In the genomic region with DNA sequence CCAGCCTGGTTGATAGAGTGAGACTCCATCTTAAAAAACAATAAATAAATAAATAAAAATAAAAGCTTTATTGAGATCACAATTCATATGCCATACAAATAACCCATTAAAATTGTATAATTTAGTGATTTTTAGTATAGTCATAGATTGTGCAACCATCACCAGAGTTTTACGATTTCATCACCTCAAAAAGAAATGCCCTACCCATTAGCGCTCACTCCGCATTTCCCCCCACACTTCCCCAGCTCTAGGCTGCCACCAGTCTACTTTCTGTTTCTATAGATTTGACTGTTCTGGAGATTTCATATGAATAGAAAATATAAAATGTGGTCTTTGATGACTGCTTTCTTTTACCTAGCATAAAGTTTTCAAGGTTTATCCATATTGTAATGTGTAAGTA, we compare ENCODE assay signal across 17 cellular contexts. TPM values are rescaled to one million over a fixed set of nuclear protein-coding genes. Genes with fewer than 3 reads are reported as not detected.
A peak's percentile ranks its signal among the peaks of the same experiment; 100 is the strongest.
DNase-seq lines count a peak whose midpoint lies in the region; ATAC-seq and TF ChIP-seq lines count a peak whose summit lies in the region.
"Had no signal": no experiment of that assay in that cellular context is flagged by ENCODE, and none has a peak within 500 bp of the region (broad histone marks: within the 10 kb centered on the region; RNA-seq: fewer than 3 reads in every experiment).

No MANE protein-coding gene starts in this region.

- no peak overlapping the region for H3K4me3 ChIP-seq in IMR-90 (ENCODE audit: insufficient read depth, low read depth, low read length)
- no peak overlapping the region for H3K4me3 ChIP-seq in esophagus muscularis mucosa
- no peak overlapping the region for H3K4me3 ChIP-seq in sigmoid colon

- in situ Hi-C loops in IMR-90 (cut with MboI; ENCODE audit: low sequenced_read_pairs) = no loop called here

- ATAC-seq in IMR-90 (ENCODE audit: low read depth) (no peak), Right ventricle myocardium superior (ENCODE audit: poor library complexity) (no peak)
- no peak for ATAC-seq in stimulated activated naive CD8-positive, alpha-beta T cell treated with anti-CD3 and anti-CD28 coated beads, Interleukin-15, amount 100 ng/mL, for 72 hours

- no peaks in the 10 kb centered on the region for H3K79me1 ChIP-seq in IMR-90 (ENCODE audit: low read depth in 1 of 2, low read length in 2 of 2)

- no peak overlapping the region for H3K4me3 Mint-ChIP-seq in stimulated activated naive CD8-positive, alpha-beta T cell treated with anti-CD3 and anti-CD28 coated beads, Interleukin-15, amount 100 ng/mL, for 72 hours

- TF ChIP-seq POLR2A in IMR-90 (IDR thresholded peaks at IDR 0.05; ENCODE audit: low read depth, low read length) (no peak), esophagus muscularis mucosa (IDR thresholded peaks at IDR 0.05; ENCODE audit: low read depth) (no peak), sigmoid colon (IDR thresholded peaks at IDR 0.05) (no peak)

- POLR2A ChIA-PET in IMR-90 (lab: Charles Lee; ENCODE audit: unreplicated experiment) = no interaction called here

- no peak overlapping the region for H2BK5ac ChIP-seq in IMR-90 (ENCODE audit: low read depth, low read length, poor library complexity, severe bottlenecking)

- H3K27me3 ChIP-seq in IMR-90 (ENCODE audit: control insufficient read depth, insufficient read depth, low read length) (no peaks in the 10 kb centered on the region), esophagus muscularis mucosa (no peaks in the 10 kb centered on the region), sigmoid colon (no peaks in the 10 kb centered on the region)

- WGBS in IMR-90 (ENCODE audit: extremely low coverage in 2 of 2, insufficient read length in 1 of 2), 2 experiments = no CpG with 5 or more reads among the region's 3 CpGs
- WGBS in esophagus muscularis mucosa = 72% methylated on average over 3 of the region's 3 CpGs
- 77 to 92% methylated on average over 3 of the region's 3 CpGs for WGBS in sigmoid colon, 2 donors

- H4K91ac ChIP-seq in IMR-90 (ENCODE audit: insufficient read depth, low read depth, low read length) = no peak overlapping the region

- BruUV-seq in IMR-90 (replicated peaks; lab: Mats Ljungman, UMichigan) = no TSS peak

- H3K9me1 ChIP-seq in IMR-90 (ENCODE audit: insufficient read depth, low read length) = no peaks in the 10 kb centered on the region; the same call in 1 of the 2 replicates

- H3K27ac ChIP-seq in IMR-90 (ENCODE audit: insufficient read depth, low read length) = no peak overlapping the region
- peak overlapping the region; percentile 15 to 87 (median 64) for H3K27ac ChIP-seq in esophagus muscularis mucosa (replicated peaks in 1 of 4)
- peak overlapping the region; percentile 47 to 87 (median 68) for H3K27ac ChIP-seq in sigmoid colon
- H3K27ac ChIP-seq: C4-2B had no signal

- no peak overlapping the region for H2AK5ac ChIP-seq in IMR-90 (ENCODE audit: low read depth, low read length)

- no peaks in the 10 kb centered on the region for H3K27me3 Mint-ChIP-seq in stimulated activated naive CD8-positive, alpha-beta T cell treated with anti-CD3 and anti-CD28 coated beads, Interleukin-15, amount 100 ng/mL, for 72 hours

- H3K4me1 ChIP-seq in IMR-90 (ENCODE audit: control insufficient read depth, insufficient read depth, low read length) = no peaks in the 10 kb centered on the region
- peaks cover 4 to 75% (median 70%) of the 10 kb centered on the region in 4 donors for H3K4me1 ChIP-seq in esophagus muscularis mucosa
- H3K4me1 ChIP-seq in sigmoid colon = peaks cover 0 to 88% (median 64%) of the 10 kb centered on the region in 4 donors
- H3K4me1 ChIP-seq: Caco-2 had no signal

- TF ChIP-seq EP300 in esophagus muscularis mucosa (IDR thresholded peaks at IDR 0.05) (no peak), sigmoid colon (IDR thresholded peaks at IDR 0.05) (no peak)

- H3K18ac ChIP-seq in IMR-90 (ENCODE audit: low read depth, low read length) = no peak overlapping the region

- no peak overlapping the region for H3K4ac ChIP-seq in IMR-90 (ENCODE audit: low read depth, low read length)

- no peak overlapping the region for H3K56ac ChIP-seq in IMR-90 (ENCODE audit: extremely low read depth, insufficient read depth, low read length)

- H3K9me3 ChIP-seq in IMR-90 (ENCODE audit: control insufficient read depth, insufficient read depth, low read length) = no peaks in the 10 kb centered on the region
- no peaks in the 10 kb centered on the region for H3K9me3 ChIP-seq in esophagus muscularis mucosa
- H3K9me3 ChIP-seq in sigmoid colon = no peaks in the 10 kb centered on the region
- H3K9me3 ChIP-seq: Caco-2 had no signal

- H3K14ac ChIP-seq in IMR-90 (replicated peaks; ENCODE audit: low read depth, low read length) = no peak overlapping the region

- H3K9me3 Mint-ChIP-seq in stimulated activated naive CD8-positive, alpha-beta T cell treated with anti-CD3 and anti-CD28 coated beads, Interleukin-15, amount 100 ng/mL, for 72 hours = no peaks in the 10 kb centered on the region

- H3K36me3 ChIP-seq in IMR-90 (ENCODE audit: control insufficient read depth, insufficient read depth, low read length) (no peaks in the 10 kb centered on the region), esophagus muscularis mucosa (no peaks in the 10 kb centered on the region), sigmoid colon (no peaks in the 10 kb centered on the region)

- CTCF ChIA-PET in IMR-90 (lab: Yijun Ruan, JAX) = no interaction called here

- intact Hi-C loops in IMR-90 (cut with micrococcal nuclease) (no loop called here), esophagus muscularis mucosa (cut with DNase I) (no loop called here), sigmoid colon (cut with DNase I) (no loop called here), Right ventricle myocardium superior (cut with DNase I) (no loop called here)

- no peak overlapping the region for H2AFZ ChIP-seq in IMR-90 (replicated peaks; ENCODE audit: low read length, poor library complexity)

- no peak overlapping the region for H4K5ac ChIP-seq in IMR-90 (ENCODE audit: low read depth, low read length)

- no peak overlapping the region for H3K27ac Mint-ChIP-seq in stimulated activated naive CD8-positive, alpha-beta T cell treated with anti-CD3 and anti-CD28 coated beads, Interleukin-15, amount 100 ng/mL, for 72 hours

- dilution Hi-C loops in IMR-90 (cut with HindIII; ENCODE audit: low sequenced_read_pairs, unreplicated experiment) = no loop called here

- no peaks in the 10 kb centered on the region for H3K4me1 Mint-ChIP-seq in stimulated activated naive CD8-positive, alpha-beta T cell treated with anti-CD3 and anti-CD28 coated beads, Interleukin-15, amount 100 ng/mL, for 72 hours

- no peak overlapping the region for H4K8ac ChIP-seq in IMR-90 (ENCODE audit: low read depth in 2 of 2, low read length in 2 of 2)

- no peak overlapping the region for H2AK9ac ChIP-seq in IMR-90 (replicated peaks; ENCODE audit: low read depth, low read length, poor library complexity)

- no peak overlapping the region for H3K23ac ChIP-seq in IMR-90 (ENCODE audit: low read depth, low read length)

- DNase-seq in IMR-90 (no peak), NOMO-1 (lab: John Stamatoyannopoulos, UW; ENCODE audit: unreplicated experiment in 2 of 2) (peak; percentile 74 to 84), esophagus muscularis mucosa (ENCODE audit: extremely low spot score) (no peak), sigmoid colon (no peak), Right ventricle myocardium superior (no peak), NCI-H2227 treated with DMSO at 0.1 percent for 48 hours (lab: John Stamatoyannopoulos, UW) (no peak)
- no peak for DNase-seq in stimulated activated naive CD8-positive, alpha-beta T cell treated with anti-CD3 and anti-CD28 coated beads, Interleukin-15, amount 100 ng/mL, for 72 hours
- DNase-seq: Caco-2, DMS153, Kasumi-1, NCI-H1436, NCI-H2029, NCI-H2171 treated with DMSO at 0.1 percent for 48 hours, NCI-H510A treated with DMSO at 0.1 percent for 48 hours, NCI-H82, SHP77 had no signal

- TF ChIP-seq RAD21 in IMR-90 (IDR thresholded peaks at IDR 0.05; ENCODE audit: low read length) = no peak

- H2BK120ac ChIP-seq in IMR-90 (ENCODE audit: low read depth, low read length) = no peak overlapping the region

- TF ChIP-seq CTCF in IMR-90 (conservative IDR thresholded peaks at IDR 0.05; ENCODE audit: low read depth, low read length) = no peak
- no peak for TF ChIP-seq CTCF in esophagus muscularis mucosa (IDR thresholded peaks at IDR 0.05)
- no peak for TF ChIP-seq CTCF in sigmoid colon (IDR thresholded peaks at IDR 0.05)

- no peak overlapping the region for H2BK15ac ChIP-seq in IMR-90 (ENCODE audit: low read depth, low read length)

- no peak overlapping the region for H3K9ac ChIP-seq in IMR-90 (ENCODE audit: low read depth, low read length)

- no peaks in the 10 kb centered on the region for H4K20me1 ChIP-seq in IMR-90 (ENCODE audit: insufficient read depth, low read length)

- no peak overlapping the region for H3K4me2 ChIP-seq in IMR-90 (ENCODE audit: low read depth, low read length)

- H2BK20ac ChIP-seq in IMR-90 (ENCODE audit: low read depth, low read length) = no peak overlapping the region

TF ChIP-seq in IMR-90, 13 proteins besides CTCF, POLR2A, EP300 and RAD21:
- TF ChIP-seq RCOR1 (IDR thresholded peaks at IDR 0.05; ENCODE audit: insufficient replicate concordance, low read length) (no peak), FOS (IDR thresholded peaks at IDR 0.05; ENCODE audit: low read depth, low read length) (no peak), CEBPB (IDR thresholded peaks at IDR 0.05; ENCODE audit: low read depth, low read length) (peak; percentile 40; the same call in 1 of the 2 replicates), NFE2L2 (IDR thresholded peaks at IDR 0.05; ENCODE audit: low read depth, low read length) (no peak), MXI1 (IDR thresholded peaks at IDR 0.05; ENCODE audit: borderline replicate concordance, low read depth, low read length) (no peak), BHLHE40 (IDR thresholded peaks at IDR 0.05; ENCODE audit: low read depth, low read length) (no peak), SMC3 (IDR thresholded peaks at IDR 0.05; ENCODE audit: low read depth, low read length) (no peak)

RNA-seq across cellular contexts. Expression of a gene that starts 57.0 kb away (rescaled TPM):
- total RNA-seq in IMR-90 (2012; rRNA removed) (2.0 and 3.1 TPM in 2 replicates), esophagus muscularis mucosa (100 to 1,000 TPM; 124 to 158 (median 132) TPM), sigmoid colon (100 to 1,000 TPM in 1 of 4 donors, 10 to 100 TPM in 3; 48.4 to 125 (median 81.0) TPM), Right ventricle myocardium superior (0.97 TPM)
- polyA plus RNA-seq in IMR-90 (2012; rRNA removed) (1.6 and 2.3 TPM in 2 replicates), sigmoid colon (1 to 10 TPM; 2.3 to 6.6 (median 5.4) TPM)
- polyA plus RNA-seq in IMR-90 (2012; cell fraction: cytosol; rRNA removed) = 0.78 and 1.1 TPM in 2 replicates
- polyA plus RNA-seq in IMR-90 (2012; cell fraction: nucleus; rRNA removed; ENCODE audit: low replicate concordance) = 1.7 and 3.2 TPM in 2 replicates

Comparison
In these comparisons a context has a peak if more than half of its experiments do, and no peak if none do; other contexts are left out.
1. DNase-seq: peak in NOMO-1 (2 of 2); none in IMR-90 (single experiment), esophagus muscularis mucosa (single experiment), sigmoid colon (single experiment), stimulated activated naive CD8-positive, alpha-beta T cell treated with anti-CD3 and anti-CD28 coated beads, Interleukin-15, amount 100 ng/mL, for 72 hours (0 of 2), Right ventricle myocardium superior (single experiment) and NCI-H2227 treated with DMSO at 0.1 percent for 48 hours (single experiment).
2. RNA of a gene that starts 57.0 kb away (total RNA-seq): 124 to 158 TPM in esophagus muscularis mucosa and 48.4 to 125 TPM in sigmoid colon; 2.0 to 3.1 TPM in IMR-90 and 0.97 TPM in Right ventricle myocardium superior (single experiment); every median in the first group is over 10 times any median in the second.